In genomic region chr12:95365912-95366311, GRCh38 we compare ENCODE assay signal across 16 cellular contexts.
DNase-seq lines count a peak whose midpoint lies in the region; ATAC-seq, FAIRE-seq and TF ChIP-seq lines count a peak whose summit lies in the region.
"Had no signal": no experiment of that assay in that cellular context is flagged by ENCODE, and none has a peak within 500 bp of the region (broad histone marks: within the 10 kb centered on the region; RNA-seq: fewer than 3 reads in every experiment).

No MANE protein-coding gene starts in this region.

- H3K4me3 ChIP-seq in OCI-LY7 (ENCODE audit: low read depth, low read length, poor library complexity, severe bottlenecking) = no peak overlapping the region
- H3K4me3 ChIP-seq in epithelial cell of proximal tubule (ENCODE audit: low read depth, low read length) = no peak overlapping the region
- H3K4me3 ChIP-seq: GM23248 had no signal

- H3K9me2 ChIP-seq in OCI-LY7 (ENCODE audit: insufficient read depth, low read length) = no peaks in the 10 kb centered on the region

- DNase-seq in GM12891 (ENCODE audit: insufficient read length, low spot score) = no peak
- no peak for DNase-seq in OCI-LY7 (ENCODE audit: low spot score)
- peak; percentile 6 for DNase-seq in epithelial cell of proximal tubule (ENCODE audit: low read depth)
- peak; percentile 57 for DNase-seq in renal cortical epithelial cell (ENCODE audit: low read depth)
- DNase-seq in immature natural killer cell = no peak
- no peak for DNase-seq in glutamatergic neuron
- DNase-seq: CD4-positive, alpha-beta memory T cell; DMS79; EL; GM23248 had no signal

- FAIRE-seq in GM12891 (lab: Jason Lieb, UNC) = peak; percentile 38
- FAIRE-seq: G401.6, H54 had no signal

- H3K27ac ChIP-seq in OCI-LY7 (ENCODE audit: low read depth, low read length, poor library complexity, severe bottlenecking) = no peak overlapping the region
- H3K27ac ChIP-seq: C4-2B, GM23248 had no signal

- intact Hi-C loops in OCI-LY7 (cut with micrococcal nuclease; ENCODE audit: unreplicated experiment) = no loop called here

- no peak overlapping the region for H3K4me2 ChIP-seq in OCI-LY7 (ENCODE audit: low read length)

- H3K4me1 ChIP-seq in OCI-LY7 (ENCODE audit: insufficient read depth, low read length, poor library complexity, severe bottlenecking) = peaks cover 44% of the 10 kb centered on the region

- CTCF ChIA-PET in OCI-LY7 (lab: Charles Lee; ENCODE audit: unreplicated experiment) = no interaction called here

- no peaks in the 10 kb centered on the region for H3K36me3 Mint-ChIP-seq in immature natural killer cell
- no peaks in the 10 kb centered on the region for H3K36me3 Mint-ChIP-seq in glutamatergic neuron (ENCODE audit: unreplicated experiment)
- H3K36me3 Mint-ChIP-seq: CD4-positive, alpha-beta memory T cell had no signal

- no peaks in the 10 kb centered on the region; the same call in 1 of the 2 replicates for H3K9me3 ChIP-seq in OCI-LY7 (ENCODE audit: low read length)

- no peaks in the 10 kb centered on the region for H3K79me2 ChIP-seq in OCI-LY7 (ENCODE audit: insufficient read depth, low read depth, low read length)

- ATAC-seq in GM21528 (IDR thresholded peaks at IDR 0.05; ENCODE audit: low FRiP score, unreplicated experiment) = no peak
- ATAC-seq: HCT116 had no signal

- peaks cover 0 to 8% (median 0%) of the 10 kb centered on the region in 3 donors for H3K27me3 Mint-ChIP-seq in immature natural killer cell (ENCODE audit: low read depth in 3 of 3)
- no peaks in the 10 kb centered on the region for H3K27me3 Mint-ChIP-seq in glutamatergic neuron (ENCODE audit: unreplicated experiment)
- H3K27me3 Mint-ChIP-seq: B cell had no signal

- no peaks in the 10 kb centered on the region for H4K20me1 ChIP-seq in OCI-LY7 (ENCODE audit: insufficient read depth, low read length)

- TF ChIP-seq POLR2A in GM12891 (IDR thresholded peaks at IDR 0.05; ENCODE audit: low read depth, low read length) = no peak

- TF ChIP-seq CTCF in OCI-LY7 (conservative IDR thresholded peaks at IDR 0.05; ENCODE audit: low read length) (no peak), epithelial cell of proximal tubule (conservative IDR thresholded peaks at IDR 0.05; ENCODE audit: low read depth, low read length) (no peak), glutamatergic neuron (IDR thresholded peaks at IDR 0.05; ENCODE audit: partially characterized antibody, unreplicated experiment) (no peak)

- no TSS peak for BruUV-seq in OCI-LY7 (replicated peaks; lab: Mats Ljungman, UMichigan)

- H3K4me1 Mint-ChIP-seq in immature natural killer cell (no peaks in the 10 kb centered on the region), glutamatergic neuron (ENCODE audit: low read depth, unreplicated experiment) (no peaks in the 10 kb centered on the region)
- H3K4me1 Mint-ChIP-seq: CD4-positive, alpha-beta memory T cell had no signal

- peak overlapping the region; percentile 51; the same call in 1 of the 2 replicates for H2AFZ ChIP-seq in OCI-LY7 (ENCODE audit: low read length)
- H2AFZ ChIP-seq: GM23248 had no signal

- H3K9me3 Mint-ChIP-seq in immature natural killer cell (no peaks in the 10 kb centered on the region), glutamatergic neuron (ENCODE audit: unreplicated experiment) (no peaks in the 10 kb centered on the region)
- H3K9me3 Mint-ChIP-seq: CD4-positive, alpha-beta memory T cell had no signal

- H3K27ac Mint-ChIP-seq in immature natural killer cell (no peak overlapping the region), glutamatergic neuron (ENCODE audit: unreplicated experiment) (no peak overlapping the region)
- H3K27ac Mint-ChIP-seq: B cell; CD4-positive, alpha-beta memory T cell had no signal

- H3K4me3 Mint-ChIP-seq in immature natural killer cell (no peak overlapping the region), glutamatergic neuron (ENCODE audit: unreplicated experiment) (no peak overlapping the region)
- H3K4me3 Mint-ChIP-seq: B cell; CD4-positive, alpha-beta memory T cell had no signal

- H3K36me3 ChIP-seq in OCI-LY7 (ENCODE audit: insufficient read depth, low read length) = no peaks in the 10 kb centered on the region

- POLR2A ChIA-PET in OCI-LY7 (lab: Charles Lee) = no interaction called here

TF ChIP-seq in GM12891, 5 proteins besides CTCF, POLR2A, EP300 and RAD21:
- no peak for TF ChIP-seq PAX5 (IDR thresholded peaks at IDR 0.05; ENCODE audit: insufficient read depth, low read length, severe bottlenecking)
- no peak for TF ChIP-seq TAF1 (IDR thresholded peaks at IDR 0.05; ENCODE audit: low read depth, low read length)
- TF ChIP-seq POLR2AphosphoS5 (IDR thresholded peaks at IDR 0.05; ENCODE audit: low read depth, low read length) = no peak
- no peak for TF ChIP-seq POU2F2 (IDR thresholded peaks at IDR 0.05; ENCODE audit: low read depth, low read length)
- no peak for TF ChIP-seq SPI1 (IDR thresholded peaks at IDR 0.05; ENCODE audit: low read depth, low read length)

Comparison
In these comparisons a context has a peak if more than half of its experiments do, and no peak if none do; other contexts are left out.
1. DNase-seq: peak in epithelial cell of proximal tubule (single experiment) and renal cortical epithelial cell (single experiment); none in GM12891 (single experiment), OCI-LY7 (single experiment), immature natural killer cell (0 of 3) and glutamatergic neuron (single experiment).